8 cellular contexts compared by ENCODE assay signal in genomic region chr1:154405762-154406571, GRCh38. TPM values are rescaled to one million over a fixed set of nuclear protein-coding genes. Genes with fewer than 3 reads are reported as not detected.
DNase-seq lines count a peak whose midpoint lies in the region; ATAC-seq and TF ChIP-seq lines count a peak whose summit lies in the region.

No MANE protein-coding gene starts in this region.

- H3K4me1 ChIP-seq in mesendoderm (ENCODE audit: control insufficient read depth, low read depth, low read length) = no peaks in the 10 kb centered on the region

- intact Hi-C loops in activated CD4-positive, alpha-beta T cell treated with anti-CD3 and anti-CD28 coated beads, Interleukin-2, amount 10 ng/mL, durations not matched to agents 24 days and 14 days (cut with micrococcal nuclease) = loop anchor here (2.0 to 5.0 kb wide), 8 partner anchors 15 to 351 kb away; partner anchors contain the start of genes ATP8B2 and UBE2Q1

- no peaks in the 10 kb centered on the region for H3K79me2 ChIP-seq in mesendoderm (ENCODE audit: control insufficient read depth, insufficient read depth, low read length)

- peak overlapping the region; percentile 81 for H3K27ac Mint-ChIP-seq in activated CD4-positive, alpha-beta T cell treated with anti-CD3 and anti-CD28 coated beads, Interleukin-2, amount 10 ng/mL, durations not matched to agents 24 days and 14 days
- peak overlapping the region; percentile 47 to 88 for H3K27ac Mint-ChIP-seq in effector memory CD8-positive, alpha-beta T cell

- in situ Hi-C loops in GM13977 (cut with MboI; ENCODE audit: low pct_unique_long_range_greater_than_20kb, low sequenced_read_pairs, unreplicated experiment) = no loop called here

- no CpG with 5 or more reads among the region's 39 CpGs for WGBS in mesendoderm (ENCODE audit: extremely low coverage, insufficient coverage, low lambda C conversion rate)

- no peaks in the 10 kb centered on the region for H3K36me3 ChIP-seq in mesendoderm (ENCODE audit: control insufficient read depth, insufficient read depth, low read length)

- no peak overlapping the region for H4K8ac ChIP-seq in mesendoderm (ENCODE audit: low read depth, low read length)

- CTCF ChIA-PET in AG04449 (lab: Yijun Ruan, JAX) = interaction anchor here (0.5 to 1.9 kb wide), 13 partner anchors 9 to 137 kb away, joined by 3 to 9 read pairs (median 4); no protein-coding TSS in a partner anchor

- no peaks in the 10 kb centered on the region for H3K27me3 Mint-ChIP-seq in activated CD4-positive, alpha-beta T cell treated with anti-CD3 and anti-CD28 coated beads, Interleukin-2, amount 10 ng/mL, durations not matched to agents 24 days and 14 days
- H3K27me3 Mint-ChIP-seq in effector memory CD8-positive, alpha-beta T cell = no peaks in the 10 kb centered on the region

- ATAC-seq in effector memory CD8-positive, alpha-beta T cell (replicated peaks) = no peak

- H4K5ac ChIP-seq in mesendoderm (ENCODE audit: low read length) = no peak overlapping the region

- H2BK5ac ChIP-seq in mesendoderm (ENCODE audit: low read length) = no peak overlapping the region

- peak overlapping the region; percentile 80 for H3K4me3 ChIP-seq in AG04449 (ENCODE audit: low read depth, low read length)
- H3K4me3 ChIP-seq in LNCaP clone FGC (ENCODE audit: low read depth, low read length) = peak overlapping the region; percentile 85
- H3K4me3 ChIP-seq in mesendoderm (ENCODE audit: low read length) = peak overlapping the region; percentile 15

- H3K23ac ChIP-seq in mesendoderm (ENCODE audit: low read length) = peak overlapping the region; percentile 80

- POLR2A ChIA-PET in AG04449 (lab: Yijun Ruan, JAX) = interaction anchor here (1.0 kb wide), 1 partner anchor 14 kb away, joined by 6 read pairs; no protein-coding TSS in a partner anchor

- no peak overlapping the region for H3K18ac ChIP-seq in mesendoderm (ENCODE audit: low read length)

- no peak overlapping the region for H2BK15ac ChIP-seq in mesendoderm (replicated peaks; ENCODE audit: low read depth)

- DNase-seq in AG04449 (ENCODE audit: low read depth, low spot score) (no peak), GM13977 (ENCODE audit: low spot score) (no peak), LNCaP clone FGC (ENCODE audit: low read depth) (peak; percentile 21), mesendoderm (peak; percentile 45), NCI-H1436 (lab: John Stamatoyannopoulos, UW) (no peak)
- peak; percentile 81 for DNase-seq in activated CD4-positive, alpha-beta T cell treated with anti-CD3 and anti-CD28 coated beads, Interleukin-2, amount 10 ng/mL, durations not matched to agents 24 days and 14 days
- DNase-seq in effector memory CD8-positive, alpha-beta T cell = peak in 2 of 3 experiments; percentile 21 to 26
- peak; percentile 81 for DNase-seq in stimulated activated CD8-positive, alpha-beta memory T cell treated with anti-CD3 and anti-CD28 coated beads, Interleukin-4, amount 100 ng/mL, for 48 hours

- peak overlapping the region; percentile 86 for H3K4me3 Mint-ChIP-seq in activated CD4-positive, alpha-beta T cell treated with anti-CD3 and anti-CD28 coated beads, Interleukin-2, amount 10 ng/mL, durations not matched to agents 24 days and 14 days
- H3K4me3 Mint-ChIP-seq in effector memory CD8-positive, alpha-beta T cell = peak overlapping the region; percentile 82 to 83

- no peaks in the 10 kb centered on the region for H3K36me3 Mint-ChIP-seq in activated CD4-positive, alpha-beta T cell treated with anti-CD3 and anti-CD28 coated beads, Interleukin-2, amount 10 ng/mL, durations not matched to agents 24 days and 14 days (ENCODE audit: low read depth)
- H3K36me3 Mint-ChIP-seq in effector memory CD8-positive, alpha-beta T cell (ENCODE audit: insufficient read depth) = peaks cover 11% of the 10 kb centered on the region

- H3K27ac ChIP-seq in mesendoderm (ENCODE audit: low read depth, low read length) = no peak overlapping the region

- no peaks in the 10 kb centered on the region for H3K27me3 ChIP-seq in mesendoderm (ENCODE audit: insufficient read depth, low read length, poor library complexity)

- TF ChIP-seq CTCF in AG04449 (IDR thresholded peaks at IDR 0.05; ENCODE audit: insufficient read depth, low read length, missing control alignments) (peak; percentile 62), GM13977 (IDR thresholded peaks at IDR 0.05; ENCODE audit: extremely low read depth, insufficient read depth, missing control alignments) (peak; percentile 56), LNCaP clone FGC (IDR thresholded peaks at IDR 0.05; ENCODE audit: control insufficient read depth, extremely low read depth, insufficient read depth) (peak; percentile 62)

- no peaks in the 10 kb centered on the region for H3K9me3 Mint-ChIP-seq in activated CD4-positive, alpha-beta T cell treated with anti-CD3 and anti-CD28 coated beads, Interleukin-2, amount 10 ng/mL, durations not matched to agents 24 days and 14 days
- no peaks in the 10 kb centered on the region for H3K9me3 Mint-ChIP-seq in effector memory CD8-positive, alpha-beta T cell

- H2BK120ac ChIP-seq in mesendoderm (ENCODE audit: low read depth, low read length) = no peak overlapping the region

- H3K9ac ChIP-seq in mesendoderm (ENCODE audit: low read length) = peak overlapping the region; percentile 80

- H3K79me1 ChIP-seq in mesendoderm (ENCODE audit: low read length) = no peaks in the 10 kb centered on the region

- H3K56ac ChIP-seq in mesendoderm (ENCODE audit: low read length) = peak overlapping the region; percentile 86

- H3K4me1 Mint-ChIP-seq in activated CD4-positive, alpha-beta T cell treated with anti-CD3 and anti-CD28 coated beads, Interleukin-2, amount 10 ng/mL, durations not matched to agents 24 days and 14 days = peaks cover 65% of the 10 kb centered on the region
- peaks cover 53 to 56% of the 10 kb centered on the region in 2 donors for H3K4me1 Mint-ChIP-seq in effector memory CD8-positive, alpha-beta T cell (ENCODE audit: low read depth in 2 of 2)

- H3K4ac ChIP-seq in mesendoderm (ENCODE audit: low read depth, low read length) = no peak overlapping the region

- H3K4me2 ChIP-seq in mesendoderm (ENCODE audit: low read length) = peak overlapping the region; percentile 95

- H2AK5ac ChIP-seq in mesendoderm (ENCODE audit: low read length) = no peak overlapping the region

RNA-seq across cellular contexts. Expression of gene IL6R, which starts 0.8 kb away (rescaled TPM):
- 3.0 and 3.3 TPM in 2 replicates for total RNA-seq in activated CD4-positive, alpha-beta T cell treated with anti-CD3 and anti-CD28 coated beads, Interleukin-2, amount 10 ng/mL, durations not matched to agents 24 days and 14 days
- 2.4 TPM for polyA plus RNA-seq in mesendoderm (2013, experiment 1 of 2)
- polyA plus RNA-seq in mesendoderm (2013, experiment 2 of 2) = 3.6 TPM

Comparison
In these comparisons a context has a peak if more than half of its experiments do, and no peak if none do; other contexts are left out.
1. DNase-seq: peak in LNCaP clone FGC (single experiment), activated CD4-positive, alpha-beta T cell treated with anti-CD3 and anti-CD28 coated beads, Interleukin-2, amount 10 ng/mL, durations not matched to agents 24 days and 14 days (single experiment), effector memory CD8-positive, alpha-beta T cell (2 of 3), mesendoderm (single experiment) and stimulated activated CD8-positive, alpha-beta memory T cell treated with anti-CD3 and anti-CD28 coated beads, Interleukin-4, amount 100 ng/mL, for 48 hours (single experiment); none in AG04449 (single experiment), GM13977 (single experiment) and NCI-H1436 (single experiment).
2. H3K4me3 ChIP-seq: peak in every context shown above with its lines; median percentile 85 in LNCaP clone FGC; 80 in AG04449; 15 in mesendoderm.
3. Peak in every context shown above with its lines, with median percentiles within 50 percentile points of each other: CTCF ChIP-seq.